Comparison of ENCODE assay signal across 19 cellular contexts in genomic region chr17:11583306-11583992, GRCh38. TPM values are rescaled to one million over a fixed set of nuclear protein-coding genes. Genes with fewer than 3 reads are reported as not detected.
A peak's percentile ranks its signal among the peaks of the same experiment; 100 is the strongest.
DNase-seq lines count a peak whose midpoint lies in the region; ATAC-seq and TF ChIP-seq lines count a peak whose summit lies in the region.
"Had no signal": no experiment of that assay in that cellular context is flagged by ENCODE, and none has a peak within 500 bp of the region (broad histone marks: within the 10 kb centered on the region; RNA-seq: fewer than 3 reads in every experiment).

No MANE protein-coding gene starts in this region.

- no peak overlapping the region for H2BK12ac ChIP-seq in H9 (ENCODE audit: insufficient read length, low read depth, low read length)

- H3K18ac ChIP-seq in H9 (ENCODE audit: insufficient read length, low read depth, low read length): no peak overlapping the region

- H3K14ac ChIP-seq in H9 (ENCODE audit: insufficient read depth, low read length): peak overlapping the region; percentile 65

- H3K9ac ChIP-seq in H9 (ENCODE audit: extremely low read depth, insufficient read length, low read length): no peak overlapping the region
- H3K9ac ChIP-seq: GM23248 had no signal

- no peak for DNase-seq in H9
- peak; percentile 83 for DNase-seq in chondrocyte (ENCODE audit: low spot score)
- no peak for DNase-seq in lower lobe of right lung
- no peak for DNase-seq in upper lobe of right lung
- DNase-seq in activated naive CD8-positive, alpha-beta T cell treated with anti-CD3 and anti-CD28 coated beads for 36 hours: no peak
- no peak for DNase-seq in foreskin melanocyte
- DNase-seq in KG1 (lab: John Stamatoyannopoulos, UW): no peak
- DNase-seq: C1 segment of cervical spinal cord; Calu3; CD4-positive, alpha-beta memory T cell; COR-L47; DMS53; DMS79 treated with DMSO at 0.1 percent for 48 hours; GF-D8; GM23248; HFFc6 had no signal

- no peak overlapping the region for H3K27ac Mint-ChIP-seq in H9
- H3K27ac Mint-ChIP-seq in chondrocyte (ENCODE audit: unreplicated experiment): no peak overlapping the region
- no peak overlapping the region for H3K27ac Mint-ChIP-seq in activated naive CD8-positive, alpha-beta T cell treated with anti-CD3 and anti-CD28 coated beads for 36 hours
- H3K27ac Mint-ChIP-seq: CD4-positive, alpha-beta memory T cell; HFFc6 had no signal

- H3K79me1 ChIP-seq in H9 (ENCODE audit: insufficient read depth, low read depth, low read length, poor library complexity, severe bottlenecking): no peaks in the 10 kb centered on the region

- TF ChIP-seq CTCF in H9 (conservative IDR thresholded peaks at IDR 0.05) (no peak), chondrocyte (IDR thresholded peaks at IDR 0.05) (no peak), lower lobe of right lung (IDR thresholded peaks at IDR 0.05) (no peak), upper lobe of right lung (IDR thresholded peaks at IDR 0.05) (no peak)

- H3K36me3 ChIP-seq in lower lobe of right lung (no peaks in the 10 kb centered on the region), upper lobe of right lung (no peaks in the 10 kb centered on the region)
- H3K36me3 ChIP-seq: HAP-1 had no signal

- H3K23ac ChIP-seq in H9 (ENCODE audit: insufficient read length, low read depth, low read length): no peak overlapping the region

- intact Hi-C loops in lower lobe of right lung (cut with DNase I) (no loop called here), upper lobe of right lung (cut with DNase I) (no loop called here)

- H3K4ac ChIP-seq in H9 (ENCODE audit: low read depth, low read length): no peak overlapping the region

- H3K56ac ChIP-seq in H9 (ENCODE audit: insufficient read length, low read depth, low read length): no peak overlapping the region

- H3K36me3 Mint-ChIP-seq in H9 (ENCODE audit: insufficient read depth in 1 of 3, low read depth in 3 of 3) (no peaks in the 10 kb centered on the region), chondrocyte (ENCODE audit: low read depth) (no peaks in the 10 kb centered on the region)
- H3K36me3 Mint-ChIP-seq in activated naive CD8-positive, alpha-beta T cell treated with anti-CD3 and anti-CD28 coated beads for 36 hours: no peaks in the 10 kb centered on the region
- H3K36me3 Mint-ChIP-seq: CD4-positive, alpha-beta memory T cell had no signal

- H2BK15ac ChIP-seq in H9 (ENCODE audit: low read depth, low read length): no peak overlapping the region

- H3K4me2 ChIP-seq in H9 (ENCODE audit: insufficient read depth, insufficient read length, low read length): no peak overlapping the region

- H3K27me3 ChIP-seq in H9 (ENCODE audit: insufficient read depth, low read length) (no peaks in the 10 kb centered on the region), lower lobe of right lung (ENCODE audit: low read depth) (no peaks in the 10 kb centered on the region), upper lobe of right lung (no peaks in the 10 kb centered on the region)

- H4K91ac ChIP-seq in H9 (ENCODE audit: insufficient read length, low read depth, low read length): no peak overlapping the region

- H3K9me3 ChIP-seq in H9 (ENCODE audit: control insufficient read depth, low read depth, low read length) (no peaks in the 10 kb centered on the region), lower lobe of right lung (no peaks in the 10 kb centered on the region), upper lobe of right lung (no peaks in the 10 kb centered on the region)
- H3K9me3 ChIP-seq: HAP-1 had no signal

- no peak overlapping the region for H2BK20ac ChIP-seq in H9 (ENCODE audit: low read depth, low read length, poor library complexity, severe bottlenecking)

- no CpG with 5 or more reads among the region's 9 CpGs for WGBS in H9 (ENCODE audit: extremely low coverage, insufficient read length, low lambda C conversion rate)

- no peak overlapping the region for H3T11ph ChIP-seq in H9 (ENCODE audit: low read length)

- H3K9me3 Mint-ChIP-seq in H9: no peaks in the 10 kb centered on the region
- H3K9me3 Mint-ChIP-seq in chondrocyte (ENCODE audit: low read depth): peaks cover 2% of the 10 kb centered on the region
- H3K9me3 Mint-ChIP-seq in activated naive CD8-positive, alpha-beta T cell treated with anti-CD3 and anti-CD28 coated beads for 36 hours: peaks cover 2% of the 10 kb centered on the region

- no peaks in the 10 kb centered on the region for H3K79me2 ChIP-seq in H9 (ENCODE audit: insufficient read depth, low read length)

- H3K4me3 Mint-ChIP-seq in H9: no peak overlapping the region
- H3K4me3 Mint-ChIP-seq in chondrocyte (ENCODE audit: unreplicated experiment): no peak overlapping the region
- H3K4me3 Mint-ChIP-seq in activated naive CD8-positive, alpha-beta T cell treated with anti-CD3 and anti-CD28 coated beads for 36 hours: no peak overlapping the region
- H3K4me3 Mint-ChIP-seq: CD4-positive, alpha-beta memory T cell; HFFc6 had no signal

- H2AFZ ChIP-seq in H9 (ENCODE audit: low read length): no peak overlapping the region
- H2AFZ ChIP-seq: GM23248 had no signal

- H3K23me2 ChIP-seq in H9 (ENCODE audit: insufficient read length, low read depth, low read length, poor library complexity, severe bottlenecking): no peaks in the 10 kb centered on the region

- H3K4me1 ChIP-seq in H9 (ENCODE audit: insufficient read depth, low read length) (no peaks in the 10 kb centered on the region), lower lobe of right lung (no peaks in the 10 kb centered on the region), upper lobe of right lung (no peaks in the 10 kb centered on the region)
- H3K4me1 ChIP-seq: HAP-1 had no signal

- no peak overlapping the region for H3K4me3 ChIP-seq in lower lobe of right lung
- no peak overlapping the region for H3K4me3 ChIP-seq in upper lobe of right lung
- H3K4me3 ChIP-seq: GM23248, HAP-1 had no signal

- no peak overlapping the region for H4K5ac ChIP-seq in H9 (ENCODE audit: insufficient read length, low read depth, low read length)

- no peaks in the 10 kb centered on the region for H4K20me1 ChIP-seq in H9 (ENCODE audit: control insufficient read depth, insufficient read depth, insufficient read length)

- H3K27me3 Mint-ChIP-seq in H9 (ENCODE audit: low read depth): no peaks in the 10 kb centered on the region; the same call in 1 of the 2 replicates
- no peaks in the 10 kb centered on the region for H3K27me3 Mint-ChIP-seq in chondrocyte (ENCODE audit: low read depth)
- no peaks in the 10 kb centered on the region for H3K27me3 Mint-ChIP-seq in activated naive CD8-positive, alpha-beta T cell treated with anti-CD3 and anti-CD28 coated beads for 36 hours
- H3K27me3 Mint-ChIP-seq: CD4-positive, alpha-beta memory T cell had no signal

- ATAC-seq in lower lobe of right lung (peak; percentile 7 to 39), upper lobe of right lung (peak; percentile 43)

- no peak overlapping the region for H3K27ac ChIP-seq in H9 (ENCODE audit: insufficient read length, low read depth, low read length)
- no peak overlapping the region for H3K27ac ChIP-seq in lower lobe of right lung
- no peak overlapping the region for H3K27ac ChIP-seq in upper lobe of right lung
- H3K27ac ChIP-seq: GM23248 had no signal

- H4K8ac ChIP-seq in H9 (replicated peaks; ENCODE audit: insufficient read length, low read depth, low read length): no peak overlapping the region

- no peak overlapping the region for H2AK5ac ChIP-seq in H9 (ENCODE audit: insufficient read length, low read length)

- H2BK120ac ChIP-seq in H9 (ENCODE audit: low read depth, low read length, poor library complexity, severe bottlenecking): no peak overlapping the region

- H2BK5ac ChIP-seq in H9 (ENCODE audit: insufficient read length, low read length): no peak overlapping the region

- no peaks in the 10 kb centered on the region for H3K4me1 Mint-ChIP-seq in H9
- no peaks in the 10 kb centered on the region for H3K4me1 Mint-ChIP-seq in chondrocyte (ENCODE audit: low read depth)
- H3K4me1 Mint-ChIP-seq in activated naive CD8-positive, alpha-beta T cell treated with anti-CD3 and anti-CD28 coated beads for 36 hours: no peaks in the 10 kb centered on the region
- H3K4me1 Mint-ChIP-seq: CD4-positive, alpha-beta memory T cell had no signal

RNA-seq across cellular contexts. Expression of gene DNAH9, which starts 14.8 kb away (rescaled TPM):
- 0.22 and 0.24 TPM in 2 replicates for total RNA-seq in H9 (2021)
- 0.37 to 0.73 TPM in 2 of 3 replicates, not detected in the other for total RNA-seq in chondrocyte
- total RNA-seq in lower lobe of right lung: 22.3 TPM
- 0.41 TPM for total RNA-seq in upper lobe of right lung
- total RNA-seq in activated naive CD8-positive, alpha-beta T cell treated with anti-CD3 and anti-CD28 coated beads for 36 hours: not detected
- total RNA-seq: A172; CD4-positive, alpha-beta memory T cell; G401; GM23248; HFFc6 had no signal

Comparison
In these comparisons a context has a peak if more than half of its experiments do, and no peak if none do; other contexts are left out.
1. RNA of gene DNAH9, which starts 14.8 kb away (total RNA-seq): 22.3 TPM in lower lobe of right lung (single experiment); 0.41 TPM in upper lobe of right lung (single experiment), 0.37 to 0.73 TPM in chondrocyte, 0.22 to 0.24 TPM in H9 and not detected in activated naive CD8-positive, alpha-beta T cell treated with anti-CD3 and anti-CD28 coated beads for 36 hours; every median in the first group is over 10 times any median in the second.